In genomic region chr9:127608104-127608966, GRCh38 we compare ENCODE assay signal across 1 cellular context.
A peak's percentile ranks its signal among the peaks of the same experiment; 100 is the strongest.
TF ChIP-seq lines count a peak whose summit lies in the region.

No MANE protein-coding gene starts in this region.

TF ChIP-seq in WTC11, 78 proteins besides CTCF, POLR2A, EP300 and RAD21 (continued from another document):
- no peak for TF ChIP-seq ZNF512 (CRISPR knock-in tag; IDR thresholded peaks at IDR 0.05; ENCODE audit: borderline replicate concordance)
- TF ChIP-seq ZBTB43 (CRISPR knock-in tag; IDR thresholded peaks at IDR 0.05): peak; percentile 95
- peak; percentile 91 for TF ChIP-seq SP1 (CRISPR knock-in tag; conservative IDR thresholded peaks at IDR 0.05)
- TF ChIP-seq FOXK1 (CRISPR knock-in tag; IDR thresholded peaks at IDR 0.05): peak; percentile 96
- peak; percentile 64; the same call in 1 of the 2 replicates for TF ChIP-seq ESRRA (CRISPR knock-in tag; IDR thresholded peaks at IDR 0.05; ENCODE audit: borderline replicate concordance)
- TF ChIP-seq STAT6 (CRISPR knock-in tag; conservative IDR thresholded peaks at IDR 0.05; ENCODE audit: low read depth): peak; percentile 85; the same call in 1 of the 2 replicates
- no peak for TF ChIP-seq KAT7 (CRISPR knock-in tag; IDR thresholded peaks at IDR 0.05; ENCODE audit: borderline replicate concordance)
- peak; percentile 96 for TF ChIP-seq FOXP4 (CRISPR knock-in tag; IDR thresholded peaks at IDR 0.05)
- peak; percentile 69; the same call in 1 of the 2 replicates for TF ChIP-seq CREM (CRISPR knock-in tag; IDR thresholded peaks at IDR 0.05)
- TF ChIP-seq MLX (CRISPR knock-in tag; IDR thresholded peaks at IDR 0.05): no peak
- TF ChIP-seq SOX15 (CRISPR knock-in tag; IDR thresholded peaks at IDR 0.05): no peak
- no peak for TF ChIP-seq ZMAT4 (CRISPR knock-in tag; IDR thresholded peaks at IDR 0.05)
- peak; percentile 98 for TF ChIP-seq ETV6 (CRISPR knock-in tag; IDR thresholded peaks at IDR 0.05)
- peak; percentile 81; the same call in 1 of the 2 replicates for TF ChIP-seq CREB1 (CRISPR knock-in tag; IDR thresholded peaks at IDR 0.05)
- TF ChIP-seq TEAD1 (CRISPR knock-in tag; IDR thresholded peaks at IDR 0.05): peak; percentile 93
- peak; percentile 98 for TF ChIP-seq FOXP1 (CRISPR knock-in tag; IDR thresholded peaks at IDR 0.05; ENCODE audit: borderline replicate concordance)
TF ChIP-seq in WTC11: peak in this region for 33.
